8 cellular contexts compared by ENCODE assay signal in genomic region chr17:69335018-69335417, GRCh38. TPM values are rescaled to one million over a fixed set of nuclear protein-coding genes. Genes with fewer than 3 reads are reported as not detected.
DNase-seq lines count a peak whose midpoint lies in the region; ATAC-seq and TF ChIP-seq lines count a peak whose summit lies in the region.

No MANE protein-coding gene starts in this region.

- ATAC-seq in HG03196 (IDR thresholded peaks at IDR 0.05; ENCODE audit: unreplicated experiment) = no peak

- peaks cover 0 to 6% (median 0%) of the 10 kb centered on the region in 4 donors for H3K4me1 ChIP-seq in transverse colon

- TF ChIP-seq EP300 in transverse colon (IDR thresholded peaks at IDR 0.05; ENCODE audit: low read depth) = no peak

- no peaks in the 10 kb centered on the region for H3K27me3 ChIP-seq in transverse colon

- intact Hi-C loops in transverse colon (cut with DNase I; ENCODE audit: low total_unique reads) = no loop called here

- H3K36me3 ChIP-seq in transverse colon = no peaks in the 10 kb centered on the region

- 17% methylated on average over 2 of the region's 2 CpGs for WGBS in transverse colon (ENCODE audit: low coverage in 1 of 2), 2 donors

- no peak for TF ChIP-seq POLR2A in transverse colon (IDR thresholded peaks at IDR 0.05)

- no peak overlapping the region for H3K27ac ChIP-seq in transverse colon

- in situ Hi-C loops in GM13977 (cut with MboI; ENCODE audit: low pct_unique_long_range_greater_than_20kb, low sequenced_read_pairs, unreplicated experiment) (loop anchor here (25.0 kb wide), 1 partner anchor 177 kb away; no protein-coding TSS in a partner anchor), transverse colon (cut with MboI; ENCODE audit: low pct_ligation_motif_present in 1 of 4, low pct_unique_long_range_greater_than_20kb in 1 of 4, low sequenced_read_pairs in 3 of 4) (loop anchor here in 3 of 4 donors (5.0 to 25.0 kb wide), 3 partner anchors 177 to 190 kb away; no protein-coding TSS in a partner anchor)

- no peaks in the 10 kb centered on the region for H3K9me3 ChIP-seq in transverse colon

- DNase-seq in AG08395 (ENCODE audit: low spot score) (peak; percentile 62), GM13977 (ENCODE audit: low spot score) (no peak), OCI-M1 (lab: John Stamatoyannopoulos, UW) (peak; percentile 45), fibroblast of the aortic adventitia (ENCODE audit: low read depth) (peak; percentile 51), transverse colon (no peak), NCI-H1417 treated with DMSO at 0.1 percent for 48 hours (lab: John Stamatoyannopoulos, UW) (no peak), amygdala (lab: John Stamatoyannopoulos, UW) (no peak)

- H3K4me3 ChIP-seq in fibroblast of the aortic adventitia (ENCODE audit: low read depth, low read length) (no peak overlapping the region), transverse colon (no peak overlapping the region)

- peak; percentile 42 for TF ChIP-seq CTCF in GM13977 (IDR thresholded peaks at IDR 0.05; ENCODE audit: extremely low read depth, insufficient read depth, missing control alignments)
- peak; percentile 58 for TF ChIP-seq CTCF in fibroblast of the aortic adventitia (IDR thresholded peaks at IDR 0.05; ENCODE audit: insufficient read depth, low read length)
- peak; percentile 46 to 68 (median 49) for TF ChIP-seq CTCF in transverse colon (IDR thresholded peaks at IDR 0.05)

RNA-seq across cellular contexts. Expression of gene ABCA5, which starts 8.1 kb away (rescaled TPM):
- total RNA-seq in fibroblast of the aortic adventitia (ENCODE audit: low replicate concordance) = 7.3 and 28.3 TPM in 2 replicates
- total RNA-seq in transverse colon = 100 to 1,000 TPM in 3 of 4 donors, 10 to 100 TPM in 1; 17.3 to 173 (median 125) TPM

Comparison
In these comparisons a context has a peak if more than half of its experiments do, and no peak if none do; other contexts are left out.
1. DNase-seq: peak in AG08395 (single experiment), OCI-M1 (single experiment) and fibroblast of the aortic adventitia (single experiment); none in GM13977 (single experiment), transverse colon (single experiment), NCI-H1417 treated with DMSO at 0.1 percent for 48 hours (single experiment) and amygdala (0 of 56).
2. Peak in every context shown above with its lines, with median percentiles within 50 percentile points of each other: CTCF ChIP-seq.